1 cellular context compared by ENCODE assay signal in genomic region chr18:55587341-55588000, GRCh38.
TF ChIP-seq lines count a peak whose summit lies in the region.

No MANE protein-coding gene starts in this region.

TF ChIP-seq in K562, 482 proteins besides CTCF, POLR2A, EP300 and RAD21 (continued from another document):
- no peak for TF ChIP-seq CLOCK (CRISPR knock-in tag; IDR thresholded peaks at IDR 0.05; ENCODE audit: borderline replicate concordance)
- TF ChIP-seq MED1 (CRISPR knock-in tag; IDR thresholded peaks at IDR 0.05; ENCODE audit: borderline replicate concordance), result no peak
- TF ChIP-seq FOXJ3 (CRISPR knock-in tag; IDR thresholded peaks at IDR 0.05), result no peak
- no peak for TF ChIP-seq FOXP1 (CRISPR knock-in tag; IDR thresholded peaks at IDR 0.05)
- TF ChIP-seq ZNF76 (CRISPR knock-in tag; IDR thresholded peaks at IDR 0.05; ENCODE audit: borderline replicate concordance), result no peak
- 0 out of 2 replicates have a peak, but pooled peaks have one; percentile 37 for TF ChIP-seq MYNN (IDR thresholded peaks at IDR 0.05)
- no peak for TF ChIP-seq MYNN (CRISPR knock-in tag; IDR thresholded peaks at IDR 0.05)
- TF ChIP-seq CHD4 (IDR thresholded peaks at IDR 0.05; ENCODE audit: insufficient read depth, insufficient replicate concordance, low read depth, low read length, poor library complexity, severe bottlenecking), result no peak
- 0 out of 2 replicates have a peak, but pooled peaks have one; percentile 25 for TF ChIP-seq ZBTB7A (IDR thresholded peaks at IDR 0.05; ENCODE audit: borderline replicate concordance, control insufficient read depth, low read depth, low read length)
- peak; percentile 73 for TF ChIP-seq VEZF1 (CRISPR knock-in tag; IDR thresholded peaks at IDR 0.05)
- peak in 1 of 2 experiments; percentile 30 for TF ChIP-seq E2F6 (IDR thresholded peaks at IDR 0.05; ENCODE audit: borderline replicate concordance in 1 of 2, extremely low read depth in 1 of 2, insufficient read depth in 1 of 2, insufficient read length in 1 of 2, low read depth in 1 of 2, low read length in 1 of 2, poor library complexity in 1 of 2, severe bottlenecking in 1 of 2)
- TF ChIP-seq ZKSCAN3 (CRISPR knock-in tag; IDR thresholded peaks at IDR 0.05), result no peak
- TF ChIP-seq ZNF324 (CRISPR knock-in tag; IDR thresholded peaks at IDR 0.05), result no peak
- TF ChIP-seq ATF1 (CRISPR knock-in tag; IDR thresholded peaks at IDR 0.05), result no peak
- no peak for TF ChIP-seq ATF1 (tag; IDR thresholded peaks at IDR 0.05)
- 0 out of 4 replicates have a peak, but pooled peaks of 1 of the 2 experiments have one; percentile 30 for TF ChIP-seq MLLT1 (IDR thresholded peaks at IDR 0.05)
- TF ChIP-seq STAT5B (CRISPR knock-in tag; IDR thresholded peaks at IDR 0.05), result no peak
- no peak for TF ChIP-seq CBX8 (IDR thresholded peaks at IDR 0.05; ENCODE audit: borderline replicate concordance, extremely low read depth, low read depth, low read length, poor library complexity, severe bottlenecking)
- TF ChIP-seq CBX3 (IDR thresholded peaks at IDR 0.05; ENCODE audit: borderline replicate concordance in 1 of 2, low read length in 2 of 2), result no peak
- TF ChIP-seq ZNF239 (CRISPR knock-in tag; IDR thresholded peaks at IDR 0.05), result no peak
- TF ChIP-seq ZFP91 (CRISPR knock-in tag; IDR thresholded peaks at IDR 0.05), result no peak
- TF ChIP-seq PKNOX1 (IDR thresholded peaks at IDR 0.05), result no peak
